Comparison of ENCODE assay signal across 15 cellular contexts in the genomic region with DNA sequence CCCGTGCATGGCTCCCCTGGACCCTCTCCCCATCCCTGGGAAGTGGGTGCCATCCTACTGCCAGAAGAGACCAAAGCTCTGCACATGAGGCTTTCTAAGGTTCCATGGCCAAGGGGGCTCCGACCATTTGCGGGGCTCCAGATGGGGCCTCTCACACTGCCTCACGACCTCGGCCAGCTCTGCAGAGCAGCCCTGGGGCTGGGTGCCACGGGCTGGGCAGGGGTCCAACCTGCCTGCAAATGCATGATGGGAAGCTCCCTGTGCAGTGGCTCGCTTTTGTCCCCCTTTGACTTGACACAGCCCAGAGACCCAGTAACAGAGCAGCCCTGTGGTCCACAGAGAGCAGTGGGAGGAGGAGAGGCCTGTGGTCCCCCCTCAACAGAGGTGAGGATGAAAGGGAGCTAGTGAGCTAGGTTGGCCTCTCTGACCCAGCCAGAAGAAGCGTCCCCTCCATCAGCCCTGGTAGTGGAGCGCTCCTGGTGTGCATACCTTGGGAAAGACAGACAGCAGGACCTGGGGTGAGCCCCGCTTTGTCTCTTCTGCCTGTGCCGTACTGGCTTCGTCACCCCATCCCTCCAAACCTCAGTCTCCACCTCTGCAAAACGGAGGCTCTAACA.
A peak's percentile ranks its signal among the peaks of the same experiment; 100 is the strongest.
DNase-seq lines count a peak whose midpoint lies in the region; ATAC-seq and TF ChIP-seq lines count a peak whose summit lies in the region.
"Had no signal": no experiment of that assay in that cellular context is flagged by ENCODE, and none has a peak within 500 bp of the region (broad histone marks: within the 10 kb centered on the region; RNA-seq: fewer than 3 reads in every experiment).

No MANE protein-coding gene starts in this region.

- H3K27ac ChIP-seq in VCaP (peak overlapping the region; percentile 38; the same call in 1 of the 2 replicates), neuronal stem cell (replicated peaks; ENCODE audit: low read length) (no peak overlapping the region)
- H3K27ac ChIP-seq: BLaER1 treated with 17β-estradiol and CSF1 and Interleukin-3, amounts not matched to agents 10 nM and 100 nM; HL-60 had no signal

- peaks cover 2 to 5% of the 10 kb centered on the region in 2 donors for H3K9me3 ChIP-seq in neuronal stem cell (replicated peaks in 1 of 2; ENCODE audit: control insufficient read depth in 2 of 2, insufficient read depth in 1 of 2, low read depth in 1 of 2, low read length in 2 of 2)
- H3K9me3 ChIP-seq: BLaER1 treated with 17β-estradiol and CSF1 and Interleukin-3, amounts not matched to agents 10 nM and 100 nM had no signal

- no peak overlapping the region for H3K9ac ChIP-seq in neuronal stem cell (ENCODE audit: low read depth, low read length, poor library complexity)
- H3K9ac ChIP-seq: BLaER1 treated with 17β-estradiol and CSF1 and Interleukin-3, amounts not matched to agents 10 nM and 100 nM had no signal

- H3K27me3 ChIP-seq in neuronal stem cell (ENCODE audit: control insufficient read depth in 3 of 3, insufficient read depth in 3 of 3, low read depth in 1 of 3, low read length in 3 of 3) = peaks cover 0 to 26% (median 0%) of the 10 kb centered on the region in 3 experiments
- H3K27me3 ChIP-seq: BLaER1 treated with 17β-estradiol and CSF1 and Interleukin-3, amounts not matched to agents 10 nM and 100 nM had no signal

- H2BK12ac ChIP-seq in neuronal stem cell (ENCODE audit: low read length) = peak overlapping the region; percentile 48

- H2BK15ac ChIP-seq in neuronal stem cell (ENCODE audit: low read length) = peak overlapping the region; percentile 25

- H2BK120ac ChIP-seq in neuronal stem cell (ENCODE audit: low read depth, low read length) = no peak overlapping the region

- H3K4ac ChIP-seq in neuronal stem cell (ENCODE audit: low read length) = no peak overlapping the region

- no peak overlapping the region for H3K4me2 ChIP-seq in neuronal stem cell (ENCODE audit: insufficient read depth, low read length, poor library complexity, severe bottlenecking)
- H3K4me2 ChIP-seq: BLaER1 treated with 17β-estradiol and CSF1 and Interleukin-3, amounts not matched to agents 10 nM and 100 nM; GM23338 had no signal

- no peak overlapping the region for H2AFZ ChIP-seq in neuronal stem cell (ENCODE audit: low read length)
- H2AFZ ChIP-seq: GM23338 had no signal

- no CpG with 5 or more reads among the region's 13 CpGs for WGBS in neuronal stem cell (ENCODE audit: extremely low coverage in 2 of 2, insufficient read length in 2 of 2, insufficient replicate concordance in 1 of 2), 2 donors

- H4K8ac ChIP-seq in neuronal stem cell (ENCODE audit: low read depth, low read length) = no peak overlapping the region

- H4K91ac ChIP-seq in neuronal stem cell (ENCODE audit: low read depth, low read length, poor library complexity) = no peak overlapping the region

- H3K23ac ChIP-seq in neuronal stem cell (ENCODE audit: low read depth, low read length, poor library complexity) = no peak overlapping the region

- H3K4me1 ChIP-seq in neuronal stem cell (ENCODE audit: control insufficient read depth in 2 of 2, insufficient read depth in 1 of 2, low read depth in 1 of 2, low read length in 2 of 2) = peaks cover 13 to 27% of the 10 kb centered on the region in 2 donors

- H3K4me3 ChIP-seq in neuronal stem cell (ENCODE audit: low read length in 2 of 2) = peak overlapping the region in 1 of 2 donors; percentile 7
- H3K4me3 ChIP-seq: BLaER1 treated with 17β-estradiol and CSF1 and Interleukin-3, amounts not matched to agents 10 nM and 100 nM; GM23338 had no signal

- H3K14ac ChIP-seq in neuronal stem cell (ENCODE audit: low read length) = no peak overlapping the region

- ATAC-seq in left lobe of liver (peak; percentile 43), GM21529 (IDR thresholded peaks at IDR 0.05; ENCODE audit: unreplicated experiment) (no peak), GM18520 (IDR thresholded peaks at IDR 0.05; ENCODE audit: unreplicated experiment) (no peak)
- ATAC-seq: GM23338 had no signal

- TF ChIP-seq CTCF in VCaP (conservative IDR thresholded peaks at IDR 0.05) = no peak

- no peaks in the 10 kb centered on the region for H3K79me1 ChIP-seq in neuronal stem cell (ENCODE audit: low read depth, low read length)

- peak; percentile 50 for DNase-seq in left lobe of liver (ENCODE audit: low spot score)
- no peak for DNase-seq in neuronal stem cell (ENCODE audit: low spot score)
- DNase-seq in activated CD4-positive, alpha-beta T cell treated with anti-CD3 and anti-CD28 coated beads, Interleukin-2, amount 50 U/mL, for 48 hours = no peak
- no peak for DNase-seq in midbrain (lab: John Stamatoyannopoulos, UW)
- DNase-seq: CD4-positive, CD25-positive, alpha-beta regulatory T cell; CD8-positive, alpha-beta memory T cell; COR-L47; HCEC 1CT; IMR-90 had no signal

- H2BK5ac ChIP-seq in neuronal stem cell (ENCODE audit: low read length) = no peak overlapping the region

- no peaks in the 10 kb centered on the region for H3K36me3 ChIP-seq in neuronal stem cell (replicated peaks in 1 of 2; ENCODE audit: control insufficient read depth in 2 of 2, insufficient read depth in 2 of 2, low read length in 2 of 2)
- H3K36me3 ChIP-seq: BLaER1 treated with 17β-estradiol and CSF1 and Interleukin-3, amounts not matched to agents 10 nM and 100 nM had no signal

- peak overlapping the region; percentile 4 for H3K18ac ChIP-seq in neuronal stem cell (ENCODE audit: low read length)

- H2AK5ac ChIP-seq in neuronal stem cell (ENCODE audit: low read depth, low read length) = peak overlapping the region; percentile 2
